In the genomic region with DNA sequence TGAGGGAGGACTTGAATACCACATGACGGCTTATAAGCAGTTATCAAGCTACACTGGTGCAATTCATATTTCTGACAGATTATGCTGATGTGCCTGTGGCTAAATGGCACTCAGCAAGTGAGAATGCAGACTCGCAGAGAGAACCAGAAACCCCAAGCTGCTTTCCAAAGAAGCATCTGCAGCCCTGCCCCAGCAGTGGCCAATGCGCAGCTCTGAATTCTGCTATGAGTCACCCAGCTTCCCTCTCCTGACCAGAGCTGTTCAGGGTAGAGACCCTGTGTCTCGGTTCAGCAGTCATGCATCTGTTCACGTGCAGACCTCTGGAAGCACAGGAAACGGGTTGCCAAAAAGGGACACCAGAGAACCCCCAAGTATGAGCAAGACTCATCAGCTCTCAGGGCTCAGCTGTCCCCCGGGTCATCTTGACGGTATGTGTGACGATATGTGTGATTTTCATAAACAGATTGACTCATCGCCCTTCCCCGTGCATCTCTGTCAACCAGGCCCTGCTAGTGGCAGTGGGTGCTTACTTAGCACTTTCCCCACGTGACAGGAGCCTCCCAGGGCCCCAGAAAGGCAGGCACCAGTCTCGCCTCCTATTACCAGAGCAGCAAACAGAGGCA, we compare ENCODE assay signal across 8 cellular contexts.
DNase-seq lines count a peak whose midpoint lies in the region; ATAC-seq and TF ChIP-seq lines count a peak whose summit lies in the region.

No MANE protein-coding gene starts in this region.

- H3K9me3 ChIP-seq in PC-3 (ENCODE audit: low read length): no peaks in the 10 kb centered on the region
- H3K9me3 ChIP-seq in trophoblast cell (ENCODE audit: insufficient read depth, low read depth, low read length): no peaks in the 10 kb centered on the region

- peak overlapping the region; percentile 58 for H3K4me3 Mint-ChIP-seq in type B pancreatic cell

- H3K27me3 Mint-ChIP-seq in type B pancreatic cell: no peaks in the 10 kb centered on the region

- WGBS in trophoblast cell (ENCODE audit: extremely low coverage, insufficient coverage, insufficient read length): no CpG with 5 or more reads among the region's 13 CpGs

- H4K8ac ChIP-seq in trophoblast cell (ENCODE audit: low read depth, low read length): no peak overlapping the region

- intact Hi-C loops in PC-3 (cut with micrococcal nuclease): loop anchor here (1.0 to 5.0 kb wide), 2 partner anchors 39 to 76 kb away; partner anchors contain the start of gene ITPKB

- TF ChIP-seq CTCF in PC-3 (conservative IDR thresholded peaks at IDR 0.05; ENCODE audit: low read depth, low read length) (no peak), fibroblast of pulmonary artery (IDR thresholded peaks at IDR 0.05; ENCODE audit: low read length, missing control alignments) (no peak), type B pancreatic cell (conservative IDR thresholded peaks at IDR 0.05) (no peak)

- H3K4me1 Mint-ChIP-seq in type B pancreatic cell (ENCODE audit: unreplicated experiment): peaks cover 72% of the 10 kb centered on the region

- H3K4me1 ChIP-seq in PC-3 (ENCODE audit: insufficient read depth, low read length) (peaks cover 35% of the 10 kb centered on the region), trophoblast cell (ENCODE audit: control insufficient read depth in 1 of 2, insufficient read depth in 2 of 2, low read length in 2 of 2) (peaks cover 33 to 34% of the 10 kb centered on the region in 2 experiments)

- H3K18ac ChIP-seq in trophoblast cell (ENCODE audit: low read length): no peak overlapping the region

- H3K9me2 ChIP-seq in PC-3 (replicated peaks; ENCODE audit: low read length): no peaks in the 10 kb centered on the region

- no TSS peak for BruUV-seq in PC-3 (replicated peaks; lab: Mats Ljungman, UMichigan)

- peak overlapping the region; percentile 39 for H2AFZ ChIP-seq in PC-3 (ENCODE audit: low read length)
- no peak overlapping the region for H2AFZ ChIP-seq in trophoblast cell (ENCODE audit: insufficient read depth, low read length, poor library complexity)

- no peaks in the 10 kb centered on the region for H3F3A ChIP-seq in PC-3 (ENCODE audit: low read length, unreplicated experiment)

- H2BK12ac ChIP-seq in trophoblast cell (ENCODE audit: low read length): peak overlapping the region; percentile 3

- H3K4me2 ChIP-seq in PC-3 (ENCODE audit: low read length) (peak overlapping the region; percentile 68), trophoblast cell (ENCODE audit: low read length) (no peak overlapping the region)

- H3K36me3 ChIP-seq in PC-3 (ENCODE audit: low read depth, low read length) (no peaks in the 10 kb centered on the region), trophoblast cell (ENCODE audit: control insufficient read depth in 1 of 2, insufficient read depth in 2 of 2, low read length in 2 of 2) (no peaks in the 10 kb centered on the region)

- peak overlapping the region; percentile 51 for H2BK5ac ChIP-seq in trophoblast cell (ENCODE audit: low read depth, low read length, poor library complexity)

- H3K4me3 ChIP-seq in PC-3 (ENCODE audit: low read length) (peak overlapping the region; percentile 35; the same call in 1 of the 2 replicates), fibroblast of pulmonary artery (replicated peaks; ENCODE audit: low read depth, low read length) (no peak overlapping the region), trophoblast cell (ENCODE audit: low read depth, low read length) (no peak overlapping the region)

- H3K14ac ChIP-seq in trophoblast cell (ENCODE audit: low read length): no peak overlapping the region

- no peak overlapping the region for H3K23ac ChIP-seq in trophoblast cell (ENCODE audit: low read length)

- no peak overlapping the region for H4K12ac ChIP-seq in trophoblast cell (ENCODE audit: low read depth, low read length)

- no peaks in the 10 kb centered on the region for H3K9me3 Mint-ChIP-seq in type B pancreatic cell

- H3K79me2 ChIP-seq in PC-3 (ENCODE audit: low read length) (no peaks in the 10 kb centered on the region), trophoblast cell (ENCODE audit: control insufficient read depth, insufficient read depth, low read length, poor library complexity) (no peaks in the 10 kb centered on the region)

- ATAC-seq in GM18520 (IDR thresholded peaks at IDR 0.05; ENCODE audit: unreplicated experiment) (peak; percentile 94), HG02973 (IDR thresholded peaks at IDR 0.05; ENCODE audit: unreplicated experiment) (peak; percentile 93), PC-3 (peak; percentile 94)

- peak overlapping the region; percentile 45 for H2AK5ac ChIP-seq in trophoblast cell (ENCODE audit: low read length)

- H3K79me1 ChIP-seq in trophoblast cell (ENCODE audit: low read length): peaks cover 10% of the 10 kb centered on the region

- DNase-seq in PC-3 (peak; percentile 90), activated T-helper 1 cell treated with Interleukin-2 at 50 U/mL for 16 hours (ENCODE audit: low read depth) (peak; percentile 78), fibroblast of pulmonary artery (ENCODE audit: low read depth) (peak; percentile 89), trophoblast cell (peak; percentile 94 to 97), type B pancreatic cell (ENCODE audit: extremely low spot score, unreplicated experiment) (no peak), NCI-H2029 treated with DMSO at 0.1 percent for 48 hours (lab: John Stamatoyannopoulos, UW) (no peak)

- H3K27ac ChIP-seq in PC-3 (ENCODE audit: low read length): peak overlapping the region; percentile 27
- H3K27ac ChIP-seq in trophoblast cell (ENCODE audit: low read depth, low read length): peak overlapping the region; percentile 15

- H3K27me3 ChIP-seq in PC-3 (ENCODE audit: low read length) (no peaks in the 10 kb centered on the region), trophoblast cell (ENCODE audit: insufficient read depth, low read length) (no peaks in the 10 kb centered on the region)

- no peaks in the 10 kb centered on the region for H4K20me1 ChIP-seq in PC-3 (ENCODE audit: low read length)

- H3K9ac ChIP-seq in PC-3 (ENCODE audit: low read length): no peak overlapping the region
- H3K9ac ChIP-seq in trophoblast cell (ENCODE audit: low read length): no peak overlapping the region

- no peak overlapping the region for H3K4ac ChIP-seq in trophoblast cell (ENCODE audit: low read depth, low read length)

- CTCF ChIA-PET in PC-3 (lab: Charles Lee): interaction anchor here (0.6 kb wide), 1 partner anchor 52 kb away, joined by 3 read pairs; no protein-coding TSS in a partner anchor

- POLR2A ChIA-PET in PC-3 (lab: Charles Lee; ENCODE audit: unreplicated experiment): interaction anchor here (0.9 kb wide), 1 partner anchor 51 kb away, joined by 3 read pairs; no protein-coding TSS in a partner anchor

- H3K36me3 Mint-ChIP-seq in type B pancreatic cell: no peaks in the 10 kb centered on the region

- H3K27ac Mint-ChIP-seq in type B pancreatic cell: peak overlapping the region; percentile 96

- no peak overlapping the region for H4K91ac ChIP-seq in trophoblast cell (ENCODE audit: low read depth, low read length)

- H2BK120ac ChIP-seq in trophoblast cell (ENCODE audit: insufficient read depth, low read length, poor library complexity): no peak overlapping the region

Comparison
In these comparisons a context has a peak if more than half of its experiments do, and no peak if none do; other contexts are left out.
1. DNase-seq: peak in PC-3 (single experiment), activated T-helper 1 cell treated with Interleukin-2 at 50 U/mL for 16 hours (single experiment), fibroblast of pulmonary artery (single experiment) and trophoblast cell (2 of 2); none in type B pancreatic cell (single experiment) and NCI-H2029 treated with DMSO at 0.1 percent for 48 hours (single experiment).
2. Peak in every context shown above with its lines, with median percentiles within 50 percentile points of each other: ATAC-seq.